Comparison of ENCODE assay signal across 1 cellular context in genomic region chr14:91060472-91061308, GRCh38.
A peak's percentile ranks its signal among the peaks of the same experiment; 100 is the strongest.
TF ChIP-seq lines count a peak whose summit lies in the region.

RPS6KA5 (minus strand) TSS chr14:91060641; CDS start chr14:91060434, 207 bp downstream.

TF ChIP-seq in HepG2, 621 proteins besides CTCF, POLR2A, EP300 and RAD21 (continued from another document and continues in another):
- peak; percentile 85; the same call in 1 of the 2 replicates for TF ChIP-seq ZFP91 (CRISPR knock-in tag; IDR thresholded peaks at IDR 0.05; ENCODE audit: borderline replicate concordance)
- peak; percentile 47 for TF ChIP-seq TBL1XR1 (IDR thresholded peaks at IDR 0.05; ENCODE audit: borderline replicate concordance, low read length, partially characterized antibody)
- TF ChIP-seq ZKSCAN5 (CRISPR knock-in tag; IDR thresholded peaks at IDR 0.05): no peak
- TF ChIP-seq TCF7L2 (IDR thresholded peaks at IDR 0.05; ENCODE audit: low read depth, low read length): no peak
- no peak for TF ChIP-seq ZNF615 (CRISPR knock-in tag; IDR thresholded peaks at IDR 0.05; ENCODE audit: borderline replicate concordance)
- no peak for TF ChIP-seq FIP1L1 (IDR thresholded peaks at IDR 0.05; ENCODE audit: borderline replicate concordance, insufficient read depth, low read depth, low read length)
- TF ChIP-seq ZBTB44 (CRISPR knock-in tag; IDR thresholded peaks at IDR 0.05): no peak
- TF ChIP-seq ZNF567 (CRISPR knock-in tag; IDR thresholded peaks at IDR 0.05; ENCODE audit: borderline replicate concordance): no peak
- no peak for TF ChIP-seq SYNCRIP (IDR thresholded peaks at IDR 0.05; ENCODE audit: insufficient read depth, low read depth, low read length)
- peak; percentile 97 for TF ChIP-seq POGZ (CRISPR knock-in tag; IDR thresholded peaks at IDR 0.05)
- no peak for TF ChIP-seq KIAA2018 (CRISPR knock-in tag; IDR thresholded peaks at IDR 0.05; ENCODE audit: borderline replicate concordance)
- peak; percentile 79; the same call in 1 of the 2 replicates for TF ChIP-seq ZNF350 (CRISPR knock-in tag; IDR thresholded peaks at IDR 0.05; ENCODE audit: borderline replicate concordance, low read depth)
- TF ChIP-seq ZFAT (CRISPR knock-in tag; conservative IDR thresholded peaks at IDR 0.05): no peak
- TF ChIP-seq PHF8 (CRISPR knock-in tag; IDR thresholded peaks at IDR 0.05): peak; percentile 9; the same call in 1 of the 2 replicates
- TF ChIP-seq ZBTB21 (CRISPR knock-in tag; IDR thresholded peaks at IDR 0.05): no peak
- peak; percentile 75 for TF ChIP-seq SIX4 (CRISPR knock-in tag; IDR thresholded peaks at IDR 0.05)
- peak; percentile 94 for TF ChIP-seq TGIF2 (CRISPR knock-in tag; IDR thresholded peaks at IDR 0.05)
- TF ChIP-seq SIN3B (IDR thresholded peaks at IDR 0.05; ENCODE audit: low read length): 0 out of 2 replicates have a peak, but pooled peaks have one; percentile 24
- no peak for TF ChIP-seq ZNF570 (CRISPR knock-in tag; IDR thresholded peaks at IDR 0.05; ENCODE audit: borderline replicate concordance)
- no peak for TF ChIP-seq NR2F1 (CRISPR knock-in tag; IDR thresholded peaks at IDR 0.05)
- 0 out of 2 replicates have a peak, but pooled peaks have one; percentile 37 for TF ChIP-seq KLF12 (CRISPR knock-in tag; IDR thresholded peaks at IDR 0.05; ENCODE audit: borderline replicate concordance)
- TF ChIP-seq TOPORS (CRISPR knock-in tag; IDR thresholded peaks at IDR 0.05): peak; percentile 25; the same call in 1 of the 2 replicates
- TF ChIP-seq ZNF496 (CRISPR knock-in tag; IDR thresholded peaks at IDR 0.05; ENCODE audit: insufficient replicate concordance): no peak
- peak; percentile 56; the same call in 1 of the 2 replicates for TF ChIP-seq SOX13 (IDR thresholded peaks at IDR 0.05)
- TF ChIP-seq SOX13 (CRISPR knock-in tag; conservative IDR thresholded peaks at IDR 0.05 in 1 of 2, IDR thresholded peaks at IDR 0.05 in 1 of 2): 0 out of 4 replicates have a peak, but pooled peaks of 1 of the 2 experiments have one; percentile 2
- TF ChIP-seq NFAT5 (CRISPR knock-in tag; IDR thresholded peaks at IDR 0.05): 0 out of 2 replicates have a peak, but pooled peaks have one; percentile 52
- no peak for TF ChIP-seq SP1 (IDR thresholded peaks at IDR 0.05)
- TF ChIP-seq SP1 (CRISPR knock-in tag; IDR thresholded peaks at IDR 0.05): peak; percentile 78
- no peak for TF ChIP-seq ZNF777 (CRISPR knock-in tag; IDR thresholded peaks at IDR 0.05)
- TF ChIP-seq ZNF451 (CRISPR knock-in tag; IDR thresholded peaks at IDR 0.05): no peak
- 0 out of 2 replicates have a peak, but pooled peaks have one; percentile 36 for TF ChIP-seq ZHX1 (CRISPR knock-in tag; IDR thresholded peaks at IDR 0.05; ENCODE audit: low read depth)
- TF ChIP-seq TFDP2 (CRISPR knock-in tag; IDR thresholded peaks at IDR 0.05): peak; percentile 95
- TF ChIP-seq RXRA (CRISPR knock-in tag; IDR thresholded peaks at IDR 0.05): peak; percentile 68
